ENCODE assay signal across 16 cellular contexts in the genomic region with DNA sequence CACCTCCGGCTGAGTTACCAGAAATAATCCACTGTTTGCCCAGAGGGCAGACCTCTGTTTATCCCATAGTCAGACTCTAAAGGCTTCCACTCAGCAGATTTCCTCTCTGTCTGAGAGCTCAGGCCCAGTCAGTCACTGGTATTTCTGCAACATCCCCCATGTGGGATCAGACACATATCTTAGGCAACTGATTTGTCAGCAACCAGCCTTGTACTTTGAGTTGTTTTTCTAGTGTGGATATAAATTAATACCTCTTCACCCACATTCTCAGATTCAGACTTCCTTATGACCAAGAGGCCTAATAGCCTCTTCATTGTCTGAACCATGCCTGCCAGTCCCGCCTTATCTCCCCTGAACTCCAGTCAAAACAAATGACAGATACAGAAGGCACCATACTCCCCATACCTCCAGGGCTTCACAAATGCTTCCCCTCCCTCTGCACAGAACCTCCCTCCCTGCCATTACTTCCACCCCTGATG.
A peak's percentile ranks its signal among the peaks of the same experiment; 100 is the strongest.
DNase-seq lines count a peak whose midpoint lies in the region; ATAC-seq and TF ChIP-seq lines count a peak whose summit lies in the region.
"Had no signal": no experiment of that assay in that cellular context is flagged by ENCODE, and none has a peak within 500 bp of the region (broad histone marks: within the 10 kb centered on the region; RNA-seq: fewer than 3 reads in every experiment).

No MANE protein-coding gene starts in this region.

- H3K4me2 ChIP-seq in fibroblast of lung (ENCODE audit: extremely low read depth, insufficient read depth, low read length) (no peak overlapping the region), osteoblast (ENCODE audit: insufficient read depth, low read length) (no peak overlapping the region)

- no peak overlapping the region for H3K4me3 ChIP-seq in BE2C (ENCODE audit: low read depth, low read length)
- no peak overlapping the region for H3K4me3 ChIP-seq in RWPE2 (ENCODE audit: severe bottlenecking)
- no peak overlapping the region for H3K4me3 ChIP-seq in fibroblast of lung (replicated peaks in 1 of 4; ENCODE audit: control extremely low read depth in 1 of 4, insufficient read depth in 1 of 4, low read depth in 3 of 4, low read length in 4 of 4)
- no peak overlapping the region for H3K4me3 ChIP-seq in osteoblast (ENCODE audit: insufficient read depth, low read length)
- H3K4me3 ChIP-seq in body of pancreas = no peak overlapping the region
- H3K4me3 ChIP-seq: esophagus squamous epithelium, lung, skin epidermis had no signal

- no peaks in the 10 kb centered on the region for H3K79me2 ChIP-seq in fibroblast of lung (ENCODE audit: control insufficient read depth, insufficient read depth, low read length)
- no peaks in the 10 kb centered on the region for H3K79me2 ChIP-seq in osteoblast (ENCODE audit: insufficient read depth, low read length)

- H3K9me3 ChIP-seq in BE2C = no peaks in the 10 kb centered on the region; the same call in 1 of the 2 replicates
- H3K9me3 ChIP-seq in RWPE2 (ENCODE audit: severe bottlenecking) = no peaks in the 10 kb centered on the region
- no peaks in the 10 kb centered on the region for H3K9me3 ChIP-seq in fibroblast of lung (ENCODE audit: control insufficient read depth, insufficient read depth, low read depth, low read length)
- H3K9me3 ChIP-seq in osteoblast (ENCODE audit: low read depth, low read length) = no peaks in the 10 kb centered on the region
- H3K9me3 ChIP-seq in body of pancreas = no peaks in the 10 kb centered on the region
- H3K9me3 ChIP-seq: esophagus squamous epithelium had no signal

- intact Hi-C loops in body of pancreas (cut with DNase I) = no loop called here

- WGBS in body of pancreas, 2 donors = 88 to 96% methylated on average over 2 of the region's 2 CpGs

- TF ChIP-seq CTCF in BE2C (IDR thresholded peaks at IDR 0.05; ENCODE audit: low read depth, low read length) (no peak), RWPE2 (IDR thresholded peaks at IDR 0.05; ENCODE audit: poor library complexity, severe bottlenecking) (no peak), fibroblast of lung (conservative IDR thresholded peaks at IDR 0.05 in 1 of 2, IDR thresholded peaks at IDR 0.05 in 1 of 2; ENCODE audit: low read depth in 1 of 2, low read length in 2 of 2) (no peak), osteoblast (IDR thresholded peaks at IDR 0.05; ENCODE audit: extremely low read depth, low read depth, low read length) (no peak), body of pancreas (IDR thresholded peaks at IDR 0.05) (no peak)

- DNase-seq in BE2C (peak; percentile 40), RWPE2 (ENCODE audit: low spot score) (no peak), fibroblast of lung (ENCODE audit: low read depth in 2 of 2) (peak; percentile 26 to 69), osteoblast (ENCODE audit: insufficient read length, low spot score, missing footprints) (no peak), A172 (ENCODE audit: low spot score) (no peak), NCI-H1092 treated with DMSO at 0.1 percent for 48 hours (lab: John Stamatoyannopoulos, UW) (no peak), body of pancreas (no peak)
- no peak for DNase-seq in activated effector memory CD4-positive, alpha-beta T cell treated with anti-CD3 and anti-CD28 coated beads, Interleukin-2, amount 50 U/mL, for 16 hours
- DNase-seq: activated CD4-positive, CD25-positive, alpha-beta regulatory T cell treated with anti-CD3 and anti-CD28 coated beads, Interleukin-2, amount 50 U/mL, for 72 hours; dermis blood vessel endothelial cell; esophagus squamous epithelium; Kasumi-1; NCI-H187; NCI-H526 treated with DMSO at 0.1 percent for 48 hours had no signal

- peak; percentile 36; the same call in 2 of the 3 replicates for ATAC-seq in RWPE2 (ENCODE audit: low read depth)
- no peak for ATAC-seq in body of pancreas

- H3K27me3 ChIP-seq in BE2C (no peaks in the 10 kb centered on the region), RWPE2 (ENCODE audit: insufficient read depth, poor library complexity, severe bottlenecking) (no peaks in the 10 kb centered on the region), fibroblast of lung (ENCODE audit: control insufficient read depth, insufficient read depth, low read length) (no peaks in the 10 kb centered on the region), osteoblast (ENCODE audit: insufficient read depth, low read length) (no peaks in the 10 kb centered on the region), body of pancreas (no peaks in the 10 kb centered on the region)
- H3K27me3 ChIP-seq: esophagus squamous epithelium had no signal

- no peak overlapping the region for H3K9ac ChIP-seq in fibroblast of lung (ENCODE audit: insufficient read depth, low read length)

- H2AFZ ChIP-seq in fibroblast of lung (ENCODE audit: low read length) (no peak overlapping the region), osteoblast (ENCODE audit: low read length) (peak overlapping the region; percentile 30)

- H3K27ac ChIP-seq in RWPE2 (ENCODE audit: poor library complexity, severe bottlenecking) (no peak overlapping the region), fibroblast of lung (ENCODE audit: insufficient read depth, low read length) (no peak overlapping the region), osteoblast (ENCODE audit: low read depth, low read length) (peak overlapping the region; percentile 46), body of pancreas (no peak overlapping the region)
- H3K27ac ChIP-seq: esophagus squamous epithelium had no signal

- peaks cover 7% of the 10 kb centered on the region for H3K4me1 ChIP-seq in BE2C
- H3K4me1 ChIP-seq in RWPE2 (ENCODE audit: insufficient read depth, poor library complexity, severe bottlenecking) = no peaks in the 10 kb centered on the region
- no peaks in the 10 kb centered on the region for H3K4me1 ChIP-seq in fibroblast of lung (ENCODE audit: control insufficient read depth, extremely low read depth, insufficient read depth, low read length)
- peaks cover 18% of the 10 kb centered on the region for H3K4me1 ChIP-seq in osteoblast (ENCODE audit: insufficient read depth, low read length)
- H3K4me1 ChIP-seq in body of pancreas = no peaks in the 10 kb centered on the region

- TF ChIP-seq POLR2A in body of pancreas (IDR thresholded peaks at IDR 0.05) = no peak

- H4K20me1 ChIP-seq in fibroblast of lung (ENCODE audit: control insufficient read depth, extremely low read depth, insufficient read depth, low read length) (no peaks in the 10 kb centered on the region), osteoblast (ENCODE audit: insufficient read depth, low read length) (no peaks in the 10 kb centered on the region)

- no peaks in the 10 kb centered on the region for H3K36me3 ChIP-seq in BE2C
- H3K36me3 ChIP-seq in RWPE2 (ENCODE audit: low read depth) = no peaks in the 10 kb centered on the region
- H3K36me3 ChIP-seq in fibroblast of lung (ENCODE audit: control insufficient read depth, insufficient read depth, low read length) = no peaks in the 10 kb centered on the region
- no peaks in the 10 kb centered on the region for H3K36me3 ChIP-seq in osteoblast (ENCODE audit: insufficient read depth, low read length)
- no peaks in the 10 kb centered on the region for H3K36me3 ChIP-seq in body of pancreas (replicated peaks in 1 of 2; ENCODE audit: insufficient read depth in 1 of 2, low read depth in 2 of 2)
- H3K36me3 ChIP-seq: esophagus squamous epithelium had no signal

Comparison
In these comparisons a context has a peak if more than half of its experiments do, and no peak if none do; other contexts are left out.
1. DNase-seq: peak in BE2C (single experiment) and fibroblast of lung (2 of 2); none in RWPE2 (single experiment), osteoblast (single experiment), activated effector memory CD4-positive, alpha-beta T cell treated with anti-CD3 and anti-CD28 coated beads, Interleukin-2, amount 50 U/mL, for 16 hours (single experiment), A172 (single experiment), NCI-H1092 treated with DMSO at 0.1 percent for 48 hours (single experiment) and body of pancreas (0 of 4).